11 cellular contexts compared by ENCODE assay signal in the genomic region with DNA sequence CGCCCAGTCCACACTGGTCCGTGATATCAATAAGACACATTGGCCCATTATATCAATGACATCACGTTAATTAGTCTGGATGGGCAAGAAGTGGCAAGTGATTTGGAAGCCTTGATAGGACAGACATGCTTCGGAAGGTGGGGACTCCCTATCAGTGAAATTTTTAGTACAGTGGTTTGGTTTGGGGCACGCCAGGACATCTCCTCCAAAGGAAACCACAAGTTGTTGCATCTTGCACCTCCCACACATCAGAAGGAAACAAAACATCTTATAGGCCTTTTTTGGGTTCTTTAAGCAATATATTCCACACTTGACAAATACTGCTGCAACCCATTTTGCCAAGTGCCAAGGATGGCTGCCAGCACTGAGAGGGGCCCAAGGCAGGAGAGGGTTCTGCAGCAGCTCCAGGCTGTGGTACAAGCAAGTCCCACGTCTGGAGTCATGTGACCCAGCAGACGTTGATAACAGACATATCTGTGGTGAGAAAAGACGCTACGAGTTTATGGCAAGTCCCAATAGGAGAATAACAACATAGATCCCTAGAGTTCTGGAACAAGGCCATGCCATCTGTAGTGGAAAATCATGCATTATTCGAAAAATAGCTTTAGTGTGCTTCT.
DNase-seq lines count a peak whose midpoint lies in the region; ATAC-seq and TF ChIP-seq lines count a peak whose summit lies in the region.
"Had no signal": no experiment of that assay in that cellular context is flagged by ENCODE, and none has a peak within 500 bp of the region (broad histone marks: within the 10 kb centered on the region; RNA-seq: fewer than 3 reads in every experiment).

No MANE protein-coding gene starts in this region.

- CTCF ChIA-PET in CD8-positive, alpha-beta T cell (lab: Charles Lee) = interaction anchor here (0.5 to 2.2 kb wide), 2 partner anchors 9 to 31 kb away, joined by 6 to 7 read pairs; no protein-coding TSS in a partner anchor
- CTCF ChIA-PET in activated CD4-positive, alpha-beta memory T cell treated with anti-CD3 and anti-CD28 coated beads for 36 hours (lab: Charles Lee) = interaction anchor here (1.0 kb wide), 1 partner anchor 262 kb away, joined by 4 read pairs; no protein-coding TSS in a partner anchor

- peak; percentile 49 for ATAC-seq in CD8-positive, alpha-beta T cell
- ATAC-seq in HG02870 (IDR thresholded peaks at IDR 0.05; ENCODE audit: unreplicated experiment) (no peak), HG03469 (IDR thresholded peaks at IDR 0.05; ENCODE audit: unreplicated experiment) (no peak)
- ATAC-seq: left cardiac atrium had no signal

- H3K27me3 Mint-ChIP-seq in CD8-positive, alpha-beta T cell (ENCODE audit: low read depth) = no peaks in the 10 kb centered on the region
- H3K27me3 Mint-ChIP-seq in activated CD4-positive, alpha-beta memory T cell treated with anti-CD3 and anti-CD28 coated beads for 36 hours = no peaks in the 10 kb centered on the region

- H3K27me3 ChIP-seq in CD8-positive, alpha-beta T cell (ENCODE audit: insufficient read depth, low read length) = no peaks in the 10 kb centered on the region

- DNase-seq in CD8-positive, alpha-beta T cell = no peak
- DNase-seq in Jurkat, Clone E6-1 (ENCODE audit: low read depth, low spot score) = peak; percentile 48
- peak; percentile 17 for DNase-seq in activated CD4-positive, alpha-beta memory T cell treated with anti-CD3 and anti-CD28 coated beads for 36 hours
- peak; percentile 2 for DNase-seq in globus pallidus (ENCODE audit: low spot score)
- no peak for DNase-seq in stimulated activated CD4-positive, alpha-beta T cell treated with anti-CD3 and anti-CD28 coated beads, Interleukin-2, amount 100 ng/mL, for 24 hours
- DNase-seq: left cardiac atrium, naive B cell had no signal

- POLR2A ChIA-PET in CD8-positive, alpha-beta T cell (lab: Charles Lee) = no interaction called here
- POLR2A ChIA-PET in activated CD4-positive, alpha-beta memory T cell treated with anti-CD3 and anti-CD28 coated beads for 36 hours (lab: Charles Lee) = no interaction called here

- H3K9me3 ChIP-seq in CD8-positive, alpha-beta T cell (ENCODE audit: low read length) = no peaks in the 10 kb centered on the region

- intact Hi-C loops in CD8-positive, alpha-beta T cell (cut with DNase I, micrococcal nuclease) = no loop called here
- intact Hi-C loops in activated CD4-positive, alpha-beta memory T cell treated with anti-CD3 and anti-CD28 coated beads for 36 hours (cut with micrococcal nuclease) = no loop called here

- no peak for TF ChIP-seq CTCF in CD8-positive, alpha-beta T cell (IDR thresholded peaks at IDR 0.05)

- no peak overlapping the region for H3K4me3 ChIP-seq in CD8-positive, alpha-beta T cell (ENCODE audit: low read depth, low read length)
- no peak overlapping the region; the same call in 1 of the 2 replicates for H3K4me3 ChIP-seq in Jurkat, Clone E6-1 (ENCODE audit: low read length)

- no peaks in the 10 kb centered on the region for H3K36me3 Mint-ChIP-seq in CD8-positive, alpha-beta T cell
- H3K36me3 Mint-ChIP-seq in activated CD4-positive, alpha-beta memory T cell treated with anti-CD3 and anti-CD28 coated beads for 36 hours = no peaks in the 10 kb centered on the region
- H3K36me3 Mint-ChIP-seq: CD4-positive, CD25-positive, alpha-beta regulatory T cell; IgD-negative memory B cell; naive B cell had no signal

- H3K36me3 ChIP-seq in CD8-positive, alpha-beta T cell (ENCODE audit: insufficient read depth, low read length) = no peaks in the 10 kb centered on the region

- peaks cover 21% of the 10 kb centered on the region for H3K4me1 Mint-ChIP-seq in CD8-positive, alpha-beta T cell (ENCODE audit: low read depth)
- peaks cover 19% of the 10 kb centered on the region for H3K4me1 Mint-ChIP-seq in activated CD4-positive, alpha-beta memory T cell treated with anti-CD3 and anti-CD28 coated beads for 36 hours (ENCODE audit: low read depth)

- no peaks in the 10 kb centered on the region for H3K9me3 Mint-ChIP-seq in CD8-positive, alpha-beta T cell
- H3K9me3 Mint-ChIP-seq in activated CD4-positive, alpha-beta memory T cell treated with anti-CD3 and anti-CD28 coated beads for 36 hours = peaks cover 3% of the 10 kb centered on the region
- H3K9me3 Mint-ChIP-seq: IgD-negative memory B cell had no signal

- H3K4me3 Mint-ChIP-seq in CD8-positive, alpha-beta T cell = peak overlapping the region; percentile 57
- no peak overlapping the region for H3K4me3 Mint-ChIP-seq in activated CD4-positive, alpha-beta memory T cell treated with anti-CD3 and anti-CD28 coated beads for 36 hours
- H3K4me3 Mint-ChIP-seq: IgD-negative memory B cell, naive B cell had no signal

- H3K4me1 ChIP-seq in CD8-positive, alpha-beta T cell (ENCODE audit: insufficient read depth, low read length) = peaks cover 15% of the 10 kb centered on the region

- H3K27ac ChIP-seq in CD8-positive, alpha-beta T cell (ENCODE audit: low read depth, low read length) = no peak overlapping the region

- no peak overlapping the region for H3K27ac Mint-ChIP-seq in CD8-positive, alpha-beta T cell
- no peak overlapping the region for H3K27ac Mint-ChIP-seq in activated CD4-positive, alpha-beta memory T cell treated with anti-CD3 and anti-CD28 coated beads for 36 hours
- H3K27ac Mint-ChIP-seq: naive B cell had no signal

Comparison
In these comparisons a context has a peak if more than half of its experiments do, and no peak if none do; other contexts are left out.
1. DNase-seq: peak in Jurkat, Clone E6-1 (single experiment), activated CD4-positive, alpha-beta memory T cell treated with anti-CD3 and anti-CD28 coated beads for 36 hours (single experiment) and globus pallidus (single experiment); none in CD8-positive, alpha-beta T cell (0 of 7) and stimulated activated CD4-positive, alpha-beta T cell treated with anti-CD3 and anti-CD28 coated beads, Interleukin-2, amount 100 ng/mL, for 24 hours (0 of 2).